Comparison of ENCODE assay signal across 34 cellular contexts in the genomic region with DNA sequence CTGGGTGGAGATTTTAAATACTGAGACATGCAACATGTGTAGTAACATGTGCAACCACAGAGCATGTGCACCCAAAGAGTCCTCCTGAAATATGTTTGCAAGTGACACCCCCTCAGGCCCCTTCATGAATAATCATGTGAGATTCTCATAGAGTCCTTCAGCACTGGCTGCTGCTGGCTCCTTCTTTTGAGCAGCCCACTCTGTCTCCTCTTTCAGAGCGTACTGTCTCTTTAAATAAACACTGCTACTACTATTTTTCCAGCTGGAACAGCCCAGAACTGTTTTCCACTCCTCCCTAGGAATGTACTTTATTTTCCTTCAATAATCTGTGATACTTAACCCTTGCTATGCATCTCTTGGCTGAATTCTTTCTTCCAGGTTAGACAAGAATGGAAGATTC. TPM values are rescaled to one million over a fixed set of nuclear protein-coding genes. Genes with fewer than 3 reads are reported as not detected.
"Had no signal": no experiment of that assay in that cellular context is flagged by ENCODE, and none has a peak within 500 bp of the region (broad histone marks: within the 10 kb centered on the region; RNA-seq: fewer than 3 reads in every experiment).

No MANE protein-coding gene starts in this region.

- ATAC-seq: activated CD8-positive, alpha-beta memory T cell treated with anti-CD3 and anti-CD28 coated beads, Interleukin-2, amount 10 ng/mL, durations not matched to agents 7 days and 5 days; PC-3 had no signal

- H3K4me1 ChIP-seq: Peyer's patch had no signal

- H3K4me1 Mint-ChIP-seq: activated CD4-positive, alpha-beta memory T cell treated with anti-CD3 and anti-CD28 coated beads, Interleukin-2, amount 10 ng/mL, durations not matched to agents 7 days and 5 days; activated CD8-positive, alpha-beta memory T cell treated with anti-CD3 and anti-CD28 coated beads, Interleukin-2, amount 10 ng/mL, durations not matched to agents 7 days and 5 days; activated naive CD4-positive, alpha-beta T cell treated with anti-CD3 and anti-CD28 coated beads, Interleukin-2, amount 10 ng/mL, durations not matched to agents 7 days and 5 days had no signal

- H3K36me3 Mint-ChIP-seq: activated CD8-positive, alpha-beta memory T cell treated with anti-CD3 and anti-CD28 coated beads, Interleukin-2, amount 10 ng/mL, durations not matched to agents 7 days and 5 days; activated naive CD4-positive, alpha-beta T cell treated with anti-CD3 and anti-CD28 coated beads, Interleukin-2, amount 10 ng/mL, durations not matched to agents 7 days and 5 days; activated naive CD8-positive, alpha-beta T cell had no signal

- H3K9me3 ChIP-seq: MG63, Peyer's patch had no signal

- H3K27ac ChIP-seq: brain microvascular endothelial cell, Peyer's patch, SK-N-MC, WERI-Rb-1 had no signal

- H3K36me3 ChIP-seq: brain microvascular endothelial cell, MG63, Peyer's patch, WERI-Rb-1 had no signal

- H3K9me3 Mint-ChIP-seq: activated CD4-positive, alpha-beta memory T cell treated with anti-CD3 and anti-CD28 coated beads, Interleukin-2, amount 10 ng/mL, durations not matched to agents 7 days and 5 days; activated naive CD4-positive, alpha-beta T cell treated with anti-CD3 and anti-CD28 coated beads, Interleukin-2, amount 10 ng/mL, durations not matched to agents 7 days and 5 days had no signal

- H3K4me3 Mint-ChIP-seq: activated CD4-positive, alpha-beta memory T cell treated with anti-CD3 and anti-CD28 coated beads, Interleukin-2, amount 10 ng/mL, durations not matched to agents 7 days and 5 days; activated CD8-positive, alpha-beta memory T cell treated with anti-CD3 and anti-CD28 coated beads, Interleukin-2, amount 10 ng/mL, durations not matched to agents 7 days and 5 days; activated naive CD4-positive, alpha-beta T cell treated with anti-CD3 and anti-CD28 coated beads, Interleukin-2, amount 10 ng/mL, durations not matched to agents 7 days and 5 days; activated naive CD8-positive, alpha-beta T cell had no signal

- H3K27me3 ChIP-seq: brain microvascular endothelial cell, MG63, Peyer's patch had no signal

- H3K27ac Mint-ChIP-seq: activated CD4-positive, alpha-beta memory T cell treated with anti-CD3 and anti-CD28 coated beads, Interleukin-2, amount 10 ng/mL, durations not matched to agents 7 days and 5 days; activated CD8-positive, alpha-beta memory T cell treated with anti-CD3 and anti-CD28 coated beads, Interleukin-2, amount 10 ng/mL, durations not matched to agents 7 days and 5 days; activated naive CD4-positive, alpha-beta T cell treated with anti-CD3 and anti-CD28 coated beads, Interleukin-2, amount 10 ng/mL, durations not matched to agents 7 days and 5 days; activated naive CD8-positive, alpha-beta T cell had no signal

- H3K4me3 ChIP-seq: MG63, Peyer's patch, SK-N-MC had no signal

- DNase-seq: activated CD4-positive, alpha-beta memory T cell treated with anti-CD3 and anti-CD28 coated beads, Interleukin-2, amount 10 ng/mL, durations not matched to agents 7 days and 5 days; activated CD4-positive, alpha-beta T cell treated with anti-CD3 and anti-CD28 coated beads for 1 hour; activated CD4-positive, alpha-beta T cell treated with anti-CD3 and anti-CD28 coated beads for 48 hours; activated CD4-positive, CD25-positive, alpha-beta regulatory T cell; activated CD8-positive, alpha-beta memory T cell treated with anti-CD3 and anti-CD28 coated beads for 24 hours; activated CD8-positive, alpha-beta memory T cell treated with anti-CD3 and anti-CD28 coated beads, Interleukin-2, amount 10 ng/mL, durations not matched to agents 7 days and 5 days; activated CD8-positive, alpha-beta memory T cell treated with anti-CD3 and anti-CD28 coated beads, Interleukin-2, amount 50 U/mL, for 48 hours; activated effector memory CD4-positive, alpha-beta T cell treated with Interleukin-2 at 50 U/mL for 16 hours; activated naive CD4-positive, alpha-beta T cell treated with anti-CD3 and anti-CD28 coated beads, Interleukin-2, amount 10 ng/mL, durations not matched to agents 7 days and 5 days; activated T-cell treated with anti-CD3 and anti-CD28 coated beads, Interleukin-2, amount 50 U/mL, for 48 hours; amniotic stem cell; aorta; brain microvascular endothelial cell; Kasumi-1; KG1; MG63; MV-4-11; NCI-H1092; NCI-H1436 treated with DMSO at 0.1 percent for 48 hours; NCI-H187; NCI-H2029 treated with DMSO at 0.1 percent for 48 hours; NCI-H2107; NCI-H2171; NCI-H510A; NCI-H526; NCI-H748 treated with DMSO at 0.1 percent for 48 hours; NK-92 treated with Interleukin-12 subunit alpha and Interleukin-12 subunit beta, amount 100 ng/mL, for 24 hours; PC-3; Peyer's patch; RPMI8226; T1000; WERI-Rb-1 had no signal

RNA-seq across cellular contexts. Expression of a gene that starts 42.0 kb away (rescaled TPM):
- total RNA-seq: PC-3 had no signal

RNA-seq across cellular contexts. Expression of a gene that starts 48.4 kb away (rescaled TPM):
- total RNA-seq: PC-3 had no signal
